Comparison of ENCODE assay signal across 12 cellular contexts in the genomic region with DNA sequence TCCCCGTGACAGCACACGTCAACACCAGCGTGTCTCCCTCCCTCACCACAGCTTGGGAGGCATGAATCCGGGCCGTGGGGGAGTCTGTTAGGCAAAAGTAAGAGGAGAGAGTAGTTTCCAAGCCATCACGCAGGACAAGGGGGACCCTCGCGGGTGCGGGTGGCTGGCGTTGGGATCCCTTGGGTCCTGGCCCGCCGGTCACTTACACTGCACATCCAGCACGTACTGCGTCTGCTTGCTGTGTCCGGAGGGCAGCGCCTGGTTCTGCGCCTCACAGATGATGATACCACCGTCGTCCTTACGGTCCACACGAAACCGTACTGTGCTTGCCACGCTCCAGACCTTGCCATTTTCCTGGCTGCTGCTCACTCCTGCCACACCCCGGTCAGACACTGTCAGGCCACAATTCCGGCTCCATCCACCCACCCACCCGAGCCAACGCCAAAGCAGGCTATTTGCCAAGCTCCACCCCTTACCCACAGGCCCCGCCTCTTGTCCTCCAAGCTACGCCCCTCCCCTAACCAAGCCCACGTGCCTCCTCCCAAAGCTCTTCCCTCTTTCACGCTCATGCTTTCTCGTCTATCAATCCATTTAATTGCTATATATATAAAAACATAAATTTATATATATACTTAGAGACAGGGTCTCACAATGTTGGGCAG. TPM values are rescaled to one million over a fixed set of nuclear protein-coding genes. Genes with fewer than 3 reads are reported as not detected.
DNase-seq lines count a peak whose midpoint lies in the region; ATAC-seq, FAIRE-seq and TF ChIP-seq lines count a peak whose summit lies in the region.
"Had no signal": no experiment of that assay in that cellular context is flagged by ENCODE, and none has a peak within 500 bp of the region (broad histone marks: within the 10 kb centered on the region; RNA-seq: fewer than 3 reads in every experiment).

No MANE protein-coding gene starts in this region.

- no peaks in the 10 kb centered on the region for H3K36me3 Mint-ChIP-seq in CD4-positive, alpha-beta memory T cell
- H3K36me3 Mint-ChIP-seq: CD8-positive, alpha-beta T cell had no signal

- peaks cover 8 to 25% (median 12%) of the 10 kb centered on the region in 4 donors for H3K4me1 Mint-ChIP-seq in CD4-positive, alpha-beta memory T cell

- H3K36me3 ChIP-seq in HepG2 (replicated peaks in 1 of 2; ENCODE audit: control insufficient read depth in 1 of 2, insufficient read depth in 2 of 2, low read length in 2 of 2): peaks cover 0 to 2% of the 10 kb centered on the region in 2 experiments; a peak in 1 of 5 replicates
- no peaks in the 10 kb centered on the region for H3K36me3 ChIP-seq in right lobe of liver
- H3K36me3 ChIP-seq in upper lobe of right lung: no peaks in the 10 kb centered on the region
- H3K36me3 ChIP-seq in CD4-positive, alpha-beta memory T cell (ENCODE audit: insufficient read depth, low read length): no peaks in the 10 kb centered on the region
- H3K36me3 ChIP-seq: thoracic aorta had no signal

- H3K27ac Mint-ChIP-seq in CD4-positive, alpha-beta memory T cell: peak overlapping the region in 3 of 7 donors; percentile 32 to 70 (median 44)
- H3K27ac Mint-ChIP-seq: CD8-positive, alpha-beta T cell; nephron had no signal

- in situ Hi-C loops in HepG2 (cut with HindIII; ENCODE audit: extremely low pct_ligation_motif_present, low pct_unique_long_range_greater_than_20kb): no loop called here

- intact Hi-C loops in HepG2 (cut with micrococcal nuclease; ENCODE audit: unreplicated experiment) (no loop called here), right lobe of liver (cut with DNase I) (no loop called here), upper lobe of right lung (cut with DNase I) (no loop called here)
- intact Hi-C loops in CD4-positive, alpha-beta memory T cell (cut with micrococcal nuclease): loop anchor here (1.0 kb wide), 1 partner anchor 30 kb away; a partner anchor contains a TSS

- no TSS peak for BruUV-seq in HepG2 (replicated peaks; lab: Mats Ljungman, UMichigan)

- CTCF ChIA-PET in HepG2 (lab: Yijun Ruan, JAX; ENCODE audit: low intra/inter-chr PET ratio, low total read pairs): no interaction called here
- CTCF ChIA-PET in CD4-positive, alpha-beta memory T cell (lab: Charles Lee; ENCODE audit: partially characterized antibody): interaction anchor here (0.9 to 3.2 kb wide), 4 partner anchors 14 to 178 kb away, joined by 4 to 20 read pairs (median 7); a partner anchor contains a TSS

- TF ChIP-seq CTCF in HepG2 (CRISPR knock-in tag; IDR thresholded peaks at IDR 0.05): no peak
- TF ChIP-seq CTCF in right lobe of liver (IDR thresholded peaks at IDR 0.05): no peak
- TF ChIP-seq CTCF in cardiac fibroblast (IDR thresholded peaks at IDR 0.05; ENCODE audit: low read depth, low read length): peak; percentile 11
- TF ChIP-seq CTCF in upper lobe of right lung (IDR thresholded peaks at IDR 0.05): no peak

- DNase-seq in HepG2 (ENCODE audit: low spot score) (no peak), right lobe of liver (no peak), cardiac fibroblast (ENCODE audit: low read depth in 2 of 2) (peak; percentile 21 to 51), upper lobe of right lung (no peak), RKO (ENCODE audit: low spot score) (no peak)
- no peak for DNase-seq in CD4-positive, alpha-beta memory T cell
- DNase-seq: CD8-positive, alpha-beta T cell; NCI-H1436 had no signal

- TF ChIP-seq POLR2A in HepG2 (IDR thresholded peaks at IDR 0.05; ENCODE audit: insufficient read depth in 1 of 2, low read depth in 2 of 2, low read length in 2 of 2) (no peak), right lobe of liver (IDR thresholded peaks at IDR 0.05) (no peak)

- H3K79me2 ChIP-seq in HepG2 (ENCODE audit: insufficient read depth, low read length): no peaks in the 10 kb centered on the region

- POLR2A ChIA-PET in HepG2 (lab: Yijun Ruan, JAX): no interaction called here
- POLR2A ChIA-PET in CD4-positive, alpha-beta memory T cell (lab: Charles Lee; ENCODE audit: partially characterized antibody): interaction anchor here (0.6 kb wide), 1 partner anchor 34 kb away, joined by 3 read pairs; no protein-coding TSS in a partner anchor

- H3K4me2 ChIP-seq in HepG2 (ENCODE audit: low read depth, low read length): no peak overlapping the region

- no peak overlapping the region for H3K4me3 Mint-ChIP-seq in CD4-positive, alpha-beta memory T cell
- H3K4me3 Mint-ChIP-seq: CD8-positive, alpha-beta T cell; nephron had no signal

- H2AFZ ChIP-seq in HepG2 (ENCODE audit: low read length): no peak overlapping the region

- no peak overlapping the region for H3K27ac ChIP-seq in HepG2 (ENCODE audit: extremely low read length, insufficient read depth, low read length)
- H3K27ac ChIP-seq in right lobe of liver: no peak overlapping the region
- no peak overlapping the region for H3K27ac ChIP-seq in upper lobe of right lung
- no peak overlapping the region for H3K27ac ChIP-seq in CD4-positive, alpha-beta memory T cell (ENCODE audit: low read depth, low read length)
- H3K27ac ChIP-seq: thoracic aorta had no signal

- no peak overlapping the region for H3K4me3 ChIP-seq in HepG2 (replicated peaks in 1 of 3; ENCODE audit: insufficient read depth in 1 of 3, low read depth in 2 of 3, low read length in 3 of 3)
- no peak overlapping the region for H3K4me3 ChIP-seq in right lobe of liver
- no peak overlapping the region for H3K4me3 ChIP-seq in cardiac fibroblast (replicated peaks in 1 of 2; ENCODE audit: low read depth in 2 of 2, low read length in 2 of 2)
- no peak overlapping the region for H3K4me3 ChIP-seq in upper lobe of right lung
- no peak overlapping the region for H3K4me3 ChIP-seq in CD4-positive, alpha-beta memory T cell (ENCODE audit: low read length in 2 of 2)
- H3K4me3 ChIP-seq: thoracic aorta had no signal

- no peaks in the 10 kb centered on the region for H4K20me1 ChIP-seq in HepG2 (ENCODE audit: insufficient read depth, low read length)

- H3K27me3 Mint-ChIP-seq in CD4-positive, alpha-beta memory T cell: peaks cover 2 to 9% of the 10 kb centered on the region in 2 donors

- H3K27me3 ChIP-seq in HepG2 (ENCODE audit: control insufficient read depth in 1 of 2, insufficient read depth in 2 of 2, low read length in 2 of 2) (no peaks in the 10 kb centered on the region), right lobe of liver (no peaks in the 10 kb centered on the region), upper lobe of right lung (no peaks in the 10 kb centered on the region)
- H3K27me3 ChIP-seq in CD4-positive, alpha-beta memory T cell (ENCODE audit: insufficient read depth, low read length): no peaks in the 10 kb centered on the region

- H3K9me3 Mint-ChIP-seq in CD4-positive, alpha-beta memory T cell: no peaks in the 10 kb centered on the region
- H3K9me3 Mint-ChIP-seq: CD8-positive, alpha-beta T cell; nephron had no signal

- no peak overlapping the region for H3K9ac ChIP-seq in HepG2 (ENCODE audit: insufficient read depth, low read depth, low read length)

- no peak for TF ChIP-seq EP300 in HepG2 (IDR thresholded peaks at IDR 0.05; ENCODE audit: low read depth in 2 of 2, low read length in 2 of 2)
- TF ChIP-seq EP300 in HepG2 (CRISPR knock-in tag; IDR thresholded peaks at IDR 0.05; ENCODE audit: borderline replicate concordance): no peak

- WGBS in HepG2 (ENCODE audit: low lambda C conversion rate): 93% methylated on average over 23 of the region's 32 CpGs
- WGBS in right lobe of liver (ENCODE audit: insufficient coverage, low coverage, low lambda C conversion rate, missing lambda C conversion rate): 78% methylated on average over 24 of the region's 32 CpGs

- H3K4me1 ChIP-seq in HepG2 (ENCODE audit: insufficient read depth, low read length) (0 out of 2 replicates have a peak, but pooled peaks cover under 1% of the 10 kb centered on the region), right lobe of liver (no peaks in the 10 kb centered on the region), upper lobe of right lung (no peaks in the 10 kb centered on the region)
- peaks cover 7% of the 10 kb centered on the region for H3K4me1 ChIP-seq in CD4-positive, alpha-beta memory T cell (ENCODE audit: insufficient read depth, low read length)

- no peak for ATAC-seq in HepG2
- no peak for ATAC-seq in right lobe of liver
- ATAC-seq in upper lobe of right lung: peak; percentile 50
- ATAC-seq: CD8-positive, alpha-beta T cell had no signal

- no peaks in the 10 kb centered on the region for H3K9me3 ChIP-seq in HepG2 (ENCODE audit: low read length)
- H3K9me3 ChIP-seq in right lobe of liver: no peaks in the 10 kb centered on the region
- no peaks in the 10 kb centered on the region for H3K9me3 ChIP-seq in upper lobe of right lung
- no peaks in the 10 kb centered on the region for H3K9me3 ChIP-seq in CD4-positive, alpha-beta memory T cell (ENCODE audit: control insufficient read depth in 1 of 2, low read length in 2 of 2)
- H3K9me3 ChIP-seq: thoracic aorta had no signal

- TF ChIP-seq RAD21 in HepG2 (CRISPR knock-in tag; IDR thresholded peaks at IDR 0.05): no peak

- no peak for FAIRE-seq in HepG2 (lab: Jason Lieb, UNC)
- FAIRE-seq: GM18507, RCC 7860 had no signal

RNA-seq across cellular contexts. Expression of a gene that starts 6.6 kb away (rescaled TPM):
- 24.0 and 26.9 TPM in 2 replicates for total RNA-seq in HepG2 (2016; rRNA removed; fragmentation: Illumina TruSeq; extraction: Trizol)
- 19.4 and 25.5 TPM in 2 replicates for total RNA-seq in HepG2 (2016; cell fraction: cytosol; rRNA removed; fragmentation: Illumina TruSeq; extraction: Trizol; ENCODE audit: low read depth)
- total RNA-seq in HepG2 (2016; cell fraction: insoluble cytoplasmic fraction; rRNA removed; fragmentation: Illumina TruSeq; extraction: Trizol): 20.7 and 27.4 TPM in 2 replicates
- 23.9 and 34.3 TPM in 2 replicates for total RNA-seq in HepG2 (2016; cell fraction: membrane; rRNA removed; fragmentation: Illumina TruSeq; extraction: Trizol)
- 6.5 and 9.5 TPM in 2 replicates for total RNA-seq in HepG2 (2016; cell fraction: nucleus; rRNA removed; fragmentation: Illumina TruSeq; extraction: Trizol)
- polyA plus RNA-seq in HepG2 (2011; rRNA removed): 10.4 and 11.5 TPM in 2 replicates
- 8.0 and 12.3 TPM in 2 replicates for polyA plus RNA-seq in HepG2 (2011; cell fraction: cytosol; rRNA removed)
- 6.0 and 6.2 TPM in 2 replicates for polyA plus RNA-seq in HepG2 (2011; cell fraction: nucleus; rRNA removed)
- polyA plus RNA-seq in HepG2 (2012): 11.5 and 12.7 TPM in 2 replicates
- 19.6 and 22.2 TPM in 2 replicates for polyA plus RNA-seq in HepG2 (2016; cell fraction: cytosol; fragmentation: Illumina TruSeq; extraction: Trizol; ENCODE audit: low read depth)
- 27.6 and 28.2 TPM in 2 replicates for polyA plus RNA-seq in HepG2 (2016; cell fraction: insoluble cytoplasmic fraction; fragmentation: Illumina TruSeq; extraction: Trizol; ENCODE audit: low read depth)
- polyA plus RNA-seq in HepG2 (2016; cell fraction: membrane; fragmentation: Illumina TruSeq; extraction: Trizol; ENCODE audit: low read depth): 25.6 and 28.5 TPM in 2 replicates
- 19.8 and 22.6 TPM in 2 replicates for polyA plus RNA-seq in HepG2 (2016; cell fraction: nucleus; fragmentation: Illumina TruSeq; extraction: Trizol; ENCODE audit: insufficient read depth, low read depth)
- 3.2 and 7.4 TPM in 2 replicates for polyA minus RNA-seq in HepG2 (2011; rRNA and poly(A)+ RNA removed; ENCODE audit: low replicate concordance)
- polyA minus RNA-seq in HepG2 (2011; cell fraction: cytosol; rRNA and poly(A)+ RNA removed): 4.6 and 4.9 TPM in 2 replicates
- 2.1 and 4.6 TPM in 2 replicates for polyA minus RNA-seq in HepG2 (2011; cell fraction: nucleus; rRNA and poly(A)+ RNA removed)
- total RNA-seq in right lobe of liver: 10 to 100 TPM; 10.9 to 16.7 (median 13.3) TPM
- total RNA-seq in upper lobe of right lung: 27.1 TPM
- 10 to 100 TPM; 27.7 to 28.2 TPM for total RNA-seq in CD4-positive, alpha-beta memory T cell
- polyA plus RNA-seq in CD4-positive, alpha-beta memory T cell: 10 to 100 TPM; 13.9 to 19.9 TPM

RNA-seq across cellular contexts. Expression of a gene that starts 13.6 kb away (rescaled TPM):
- total RNA-seq in HepG2 (2016; rRNA removed; fragmentation: Illumina TruSeq; extraction: Trizol) (6.4 and 16.0 TPM in 2 replicates), right lobe of liver (1 to 10 TPM; 2.2 to 4.7 (median 3.7) TPM), upper lobe of right lung (8.7 TPM)
- 1.9 and 2.0 TPM in 2 replicates for total RNA-seq in HepG2 (2016; cell fraction: cytosol; rRNA removed; fragmentation: Illumina TruSeq; extraction: Trizol; ENCODE audit: low read depth)
- 6.2 and 15.7 TPM in 2 replicates for total RNA-seq in HepG2 (2016; cell fraction: insoluble cytoplasmic fraction; rRNA removed; fragmentation: Illumina TruSeq; extraction: Trizol)
- total RNA-seq in HepG2 (2016; cell fraction: membrane; rRNA removed; fragmentation: Illumina TruSeq; extraction: Trizol): 6.3 and 6.6 TPM in 2 replicates
- total RNA-seq in HepG2 (2016; cell fraction: nucleus; rRNA removed; fragmentation: Illumina TruSeq; extraction: Trizol): 13.7 and 16.1 TPM in 2 replicates
- 8.5 and 15.4 TPM in 2 replicates for polyA plus RNA-seq in HepG2 (2011; rRNA removed)
- polyA plus RNA-seq in HepG2 (2011; cell fraction: cytosol; rRNA removed): 10.7 and 11.5 TPM in 2 replicates
- 8.7 and 11.0 TPM in 2 replicates for polyA plus RNA-seq in HepG2 (2011; cell fraction: nucleus; rRNA removed)
- 14.2 and 19.2 TPM in 2 replicates for polyA plus RNA-seq in HepG2 (2012)
- 3.1 and 3.4 TPM in 2 replicates for polyA plus RNA-seq in HepG2 (2016; cell fraction: cytosol; fragmentation: Illumina TruSeq; extraction: Trizol; ENCODE audit: low read depth)
- polyA plus RNA-seq in HepG2 (2016; cell fraction: insoluble cytoplasmic fraction; fragmentation: Illumina TruSeq; extraction: Trizol; ENCODE audit: low read depth): 7.9 and 9.3 TPM in 2 replicates
- polyA plus RNA-seq in HepG2 (2016; cell fraction: membrane; fragmentation: Illumina TruSeq; extraction: Trizol; ENCODE audit: low read depth): 6.8 and 7.0 TPM in 2 replicates
- polyA plus RNA-seq in HepG2 (2016; cell fraction: nucleus; fragmentation: Illumina TruSeq; extraction: Trizol; ENCODE audit: insufficient read depth, low read depth): 32.5 and 32.9 TPM in 2 replicates
- polyA minus RNA-seq in HepG2 (2011; rRNA and poly(A)+ RNA removed; ENCODE audit: low replicate concordance): 1.1 and 12.4 TPM in 2 replicates
- 5.0 and 7.8 TPM in 2 replicates for polyA minus RNA-seq in HepG2 (2011; cell fraction: cytosol; rRNA and poly(A)+ RNA removed)
- polyA minus RNA-seq in HepG2 (2011; cell fraction: nucleus; rRNA and poly(A)+ RNA removed): 4.0 and 5.5 TPM in 2 replicates
- total RNA-seq in CD4-positive, alpha-beta memory T cell: under 1 TPM; 0.33 to 0.49 TPM
- polyA plus RNA-seq in CD4-positive, alpha-beta memory T cell: under 1 TPM in 1 of 2 donors, not detected in 1; 0.18 TPM

RNA-seq across cellular contexts. Expression of a gene that starts 14.2 kb away (rescaled TPM):
- total RNA-seq in HepG2 (2016; rRNA removed; fragmentation: Illumina TruSeq; extraction: Trizol) (0.11 TPM in 1 of 2 replicates, not detected in the other), right lobe of liver (under 1 TPM in 5 of 6 experiments, not detected in 1; 0.09 to 0.37 (median 0.18) TPM), upper lobe of right lung (0.29 TPM)
- total RNA-seq in HepG2 (2016; cell fraction: cytosol; rRNA removed; fragmentation: Illumina TruSeq; extraction: Trizol; ENCODE audit: low read depth): not detected in 2 replicates
- total RNA-seq in HepG2 (2016; cell fraction: insoluble cytoplasmic fraction; rRNA removed; fragmentation: Illumina TruSeq; extraction: Trizol): not detected in 2 replicates
- 0.06 TPM in 1 of 2 replicates, not detected in the other for total RNA-seq in HepG2 (2016; cell fraction: membrane; rRNA removed; fragmentation: Illumina TruSeq; extraction: Trizol)
- total RNA-seq in HepG2 (2016; cell fraction: nucleus; rRNA removed; fragmentation: Illumina TruSeq; extraction: Trizol): 0.31 TPM in 1 of 2 replicates, not detected in the other
- 0.16 TPM in 2 replicates for polyA plus RNA-seq in HepG2 (2011; rRNA removed)
- polyA plus RNA-seq in HepG2 (2011; cell fraction: cytosol; rRNA removed): 0.03 and 0.08 TPM in 2 replicates
- polyA plus RNA-seq in HepG2 (2011; cell fraction: nucleus; rRNA removed): 0.61 and 0.79 TPM in 2 replicates
- 0.15 and 0.21 TPM in 2 replicates for polyA plus RNA-seq in HepG2 (2012)
- not detected in 2 replicates for polyA plus RNA-seq in HepG2 (2016; cell fraction: cytosol; fragmentation: Illumina TruSeq; extraction: Trizol; ENCODE audit: low read depth)
- 0.10 and 0.12 TPM in 2 replicates for polyA plus RNA-seq in HepG2 (2016; cell fraction: insoluble cytoplasmic fraction; fragmentation: Illumina TruSeq; extraction: Trizol; ENCODE audit: low read depth)
- polyA plus RNA-seq in HepG2 (2016; cell fraction: membrane; fragmentation: Illumina TruSeq; extraction: Trizol; ENCODE audit: low read depth): 0.10 TPM in 2 replicates
- polyA plus RNA-seq in HepG2 (2016; cell fraction: nucleus; fragmentation: Illumina TruSeq; extraction: Trizol; ENCODE audit: insufficient read depth, low read depth): 0.51 and 1.2 TPM in 2 replicates
- polyA minus RNA-seq in HepG2 (2011; rRNA and poly(A)+ RNA removed; ENCODE audit: low replicate concordance): 0.18 and 0.23 TPM in 2 replicates
- polyA minus RNA-seq in HepG2 (2011; cell fraction: cytosol; rRNA and poly(A)+ RNA removed): not detected in 2 replicates
- 0.39 and 0.50 TPM in 2 replicates for polyA minus RNA-seq in HepG2 (2011; cell fraction: nucleus; rRNA and poly(A)+ RNA removed)
- under 1 TPM; 0.83 to 0.99 TPM for total RNA-seq in CD4-positive, alpha-beta memory T cell
- under 1 TPM in 1 of 2 donors, not detected in 1; 0.10 TPM for polyA plus RNA-seq in CD4-positive, alpha-beta memory T cell

RNA-seq across cellular contexts. Expression of a gene that starts 29.7 kb away (rescaled TPM):
- total RNA-seq in HepG2 (2016; rRNA removed; fragmentation: Illumina TruSeq; extraction: Trizol): 9.6 and 10.9 TPM in 2 replicates
- total RNA-seq in HepG2 (2016; cell fraction: cytosol; rRNA removed; fragmentation: Illumina TruSeq; extraction: Trizol; ENCODE audit: low read depth): 8.7 and 10.4 TPM in 2 replicates
- total RNA-seq in HepG2 (2016; cell fraction: insoluble cytoplasmic fraction; rRNA removed; fragmentation: Illumina TruSeq; extraction: Trizol): 10.6 and 11.2 TPM in 2 replicates
- total RNA-seq in HepG2 (2016; cell fraction: membrane; rRNA removed; fragmentation: Illumina TruSeq; extraction: Trizol): 13.9 and 14.1 TPM in 2 replicates
- 6.6 and 7.0 TPM in 2 replicates for total RNA-seq in HepG2 (2016; cell fraction: nucleus; rRNA removed; fragmentation: Illumina TruSeq; extraction: Trizol)
- 7.2 and 10.2 TPM in 2 replicates for polyA plus RNA-seq in HepG2 (2011; rRNA removed)
- 7.1 and 9.5 TPM in 2 replicates for polyA plus RNA-seq in HepG2 (2011; cell fraction: cytosol; rRNA removed)
- 7.2 and 9.1 TPM in 2 replicates for polyA plus RNA-seq in HepG2 (2011; cell fraction: nucleus; rRNA removed)
- 4.1 and 5.6 TPM in 2 replicates for polyA plus RNA-seq in HepG2 (2012)
- polyA plus RNA-seq in HepG2 (2016; cell fraction: cytosol; fragmentation: Illumina TruSeq; extraction: Trizol; ENCODE audit: low read depth): 11.9 and 12.6 TPM in 2 replicates
- polyA plus RNA-seq in HepG2 (2016; cell fraction: insoluble cytoplasmic fraction; fragmentation: Illumina TruSeq; extraction: Trizol; ENCODE audit: low read depth): 12.1 and 13.5 TPM in 2 replicates
- 12.7 and 17.2 TPM in 2 replicates for polyA plus RNA-seq in HepG2 (2016; cell fraction: membrane; fragmentation: Illumina TruSeq; extraction: Trizol; ENCODE audit: low read depth)
- 8.1 and 10.1 TPM in 2 replicates for polyA plus RNA-seq in HepG2 (2016; cell fraction: nucleus; fragmentation: Illumina TruSeq; extraction: Trizol; ENCODE audit: insufficient read depth, low read depth)
- polyA minus RNA-seq in HepG2 (2011; rRNA and poly(A)+ RNA removed; ENCODE audit: low replicate concordance): 10.5 and 15.9 TPM in 2 replicates
- 3.5 and 5.6 TPM in 2 replicates for polyA minus RNA-seq in HepG2 (2011; cell fraction: cytosol; rRNA and poly(A)+ RNA removed)
- 10.2 and 14.8 TPM in 2 replicates for polyA minus RNA-seq in HepG2 (2011; cell fraction: nucleus; rRNA and poly(A)+ RNA removed)
- 10 to 100 TPM in 4 of 6 experiments, 1 to 10 TPM in 2; 7.7 to 15.8 (median 10.3) TPM for total RNA-seq in right lobe of liver
- total RNA-seq in upper lobe of right lung: 16.6 TPM
- total RNA-seq in CD4-positive, alpha-beta memory T cell: 10 to 100 TPM; 18.4 to 18.6 TPM
- 10 to 100 TPM in 1 of 2 donors, 1 to 10 TPM in 1; 8.4 to 13.0 TPM for polyA plus RNA-seq in CD4-positive, alpha-beta memory T cell

RNA-seq across cellular contexts. Expression of a gene that starts 30.1 kb away (rescaled TPM):
- total RNA-seq in HepG2 (2016; rRNA removed; fragmentation: Illumina TruSeq; extraction: Trizol) (12.4 and 16.5 TPM in 2 replicates), right lobe of liver (10 to 100 TPM in 4 of 6 experiments, 1 to 10 TPM in 2; 9.1 to 18.6 (median 11.0) TPM), upper lobe of right lung (23.2 TPM)
- 1.5 and 1.9 TPM in 2 replicates for total RNA-seq in HepG2 (2016; cell fraction: cytosol; rRNA removed; fragmentation: Illumina TruSeq; extraction: Trizol; ENCODE audit: low read depth)
- total RNA-seq in HepG2 (2016; cell fraction: insoluble cytoplasmic fraction; rRNA removed; fragmentation: Illumina TruSeq; extraction: Trizol): 12.6 and 15.2 TPM in 2 replicates
- 5.6 and 6.3 TPM in 2 replicates for total RNA-seq in HepG2 (2016; cell fraction: membrane; rRNA removed; fragmentation: Illumina TruSeq; extraction: Trizol)
- total RNA-seq in HepG2 (2016; cell fraction: nucleus; rRNA removed; fragmentation: Illumina TruSeq; extraction: Trizol): 12.7 and 12.8 TPM in 2 replicates
- 11.4 and 11.6 TPM in 2 replicates for polyA plus RNA-seq in HepG2 (2011; rRNA removed)
- 6.4 and 10.2 TPM in 2 replicates for polyA plus RNA-seq in HepG2 (2011; cell fraction: cytosol; rRNA removed)
- polyA plus RNA-seq in HepG2 (2011; cell fraction: nucleus; rRNA removed): 11.8 and 12.3 TPM in 2 replicates
- 3.2 and 3.7 TPM in 2 replicates for polyA plus RNA-seq in HepG2 (2012)
- 0.71 and 1.1 TPM in 2 replicates for polyA plus RNA-seq in HepG2 (2016; cell fraction: cytosol; fragmentation: Illumina TruSeq; extraction: Trizol; ENCODE audit: low read depth)
- 9.0 and 10.3 TPM in 2 replicates for polyA plus RNA-seq in HepG2 (2016; cell fraction: insoluble cytoplasmic fraction; fragmentation: Illumina TruSeq; extraction: Trizol; ENCODE audit: low read depth)
- polyA plus RNA-seq in HepG2 (2016; cell fraction: membrane; fragmentation: Illumina TruSeq; extraction: Trizol; ENCODE audit: low read depth): 2.1 and 2.5 TPM in 2 replicates
- polyA plus RNA-seq in HepG2 (2016; cell fraction: nucleus; fragmentation: Illumina TruSeq; extraction: Trizol; ENCODE audit: insufficient read depth, low read depth): 17.0 and 18.2 TPM in 2 replicates
- 6.7 and 18.5 TPM in 2 replicates for polyA minus RNA-seq in HepG2 (2011; rRNA and poly(A)+ RNA removed; ENCODE audit: low replicate concordance)
- 10.1 and 13.1 TPM in 2 replicates for polyA minus RNA-seq in HepG2 (2011; cell fraction: cytosol; rRNA and poly(A)+ RNA removed)
- 4.9 and 8.1 TPM in 2 replicates for polyA minus RNA-seq in HepG2 (2011; cell fraction: nucleus; rRNA and poly(A)+ RNA removed)
- 10 to 100 TPM; 16.5 to 17.9 TPM for total RNA-seq in CD4-positive, alpha-beta memory T cell
- 1 to 10 TPM in 1 of 2 donors, under 1 TPM in 1; 0.37 to 2.2 TPM for polyA plus RNA-seq in CD4-positive, alpha-beta memory T cell

Comparison
In these comparisons a context has a peak if more than half of its experiments do, and no peak if none do; other contexts are left out.
1. DNase-seq: peak in cardiac fibroblast (2 of 2); none in HepG2 (single experiment), right lobe of liver (0 of 3), upper lobe of right lung (single experiment), CD4-positive, alpha-beta memory T cell (0 of 5) and RKO (single experiment).